17 cellular contexts compared by ENCODE assay signal in the genomic region with DNA sequence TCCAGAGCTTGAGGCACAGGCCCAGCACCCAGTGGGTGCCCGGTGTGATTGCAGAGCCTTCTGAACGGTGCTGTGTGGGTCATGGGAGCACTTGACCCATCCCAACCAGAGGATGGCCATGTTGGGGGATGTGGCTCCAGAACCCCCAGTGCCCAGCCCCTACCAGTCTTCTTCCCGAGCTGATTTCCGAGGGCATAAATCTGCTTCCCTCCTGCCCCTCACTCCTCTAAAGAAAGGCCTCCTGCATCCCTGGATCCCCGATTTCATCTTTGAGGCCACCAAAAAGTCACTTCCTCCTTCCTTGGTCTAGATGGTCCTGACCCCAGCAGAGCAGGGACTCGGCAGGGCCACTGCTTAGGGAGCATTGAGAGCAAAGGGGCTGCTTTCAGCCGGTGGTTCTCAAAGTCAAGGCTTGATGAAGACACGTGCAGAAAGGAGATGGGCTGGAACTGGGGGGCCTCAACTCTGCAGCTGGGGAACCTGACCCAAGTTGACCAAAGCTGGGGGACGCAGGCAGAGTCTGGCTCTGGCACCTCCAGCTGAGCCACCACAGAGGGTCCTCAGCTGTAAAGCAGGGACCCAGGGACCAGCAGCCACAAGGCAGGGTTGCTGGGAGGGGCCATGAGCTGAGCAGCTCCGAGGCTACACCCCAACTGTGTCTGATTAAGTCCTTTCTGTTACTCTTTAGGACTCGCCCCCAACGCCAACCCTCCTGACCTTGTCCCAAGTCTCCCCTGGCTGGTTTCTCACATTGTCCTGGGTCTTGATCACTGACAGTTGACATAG. TPM values are rescaled to one million over a fixed set of nuclear protein-coding genes. Genes with fewer than 3 reads are reported as not detected.
"Had no signal": no experiment of that assay in that cellular context is flagged by ENCODE, and none has a peak within 500 bp of the region (broad histone marks: within the 10 kb centered on the region; RNA-seq: fewer than 3 reads in every experiment).

No MANE protein-coding gene starts in this region.

- ATAC-seq: mucosa of descending colon; stimulated activated naive CD8-positive, alpha-beta T cell treated with anti-CD3 and anti-CD28 coated beads, Interleukin-15, Interleukin-2, amounts not matched to agents 100 U/mL and 50 U/mL, for 24 hours had no signal

- DNase-seq: activated CD4-positive, alpha-beta T cell treated with anti-CD3 and anti-CD28 coated beads for 1 hour; activated CD8-positive, alpha-beta memory T cell treated with anti-CD3 and anti-CD28 coated beads for 24 hours; activated CD8-positive, alpha-beta memory T cell treated with anti-CD3 and anti-CD28 coated beads, Interleukin-2, amount 50 U/mL, for 48 hours; activated gamma-delta T cell; activated T-cell treated with anti-CD3 and anti-CD28 coated beads, Interleukin-2, amount 50 U/mL, for 48 hours; erythroblast; foreskin melanocyte; left ventricle myocardium superior; naive B cell; retina; stimulated activated naive CD8-positive, alpha-beta T cell treated with anti-CD3 and anti-CD28 coated beads, Interleukin-15, Interleukin-2, amounts not matched to agents 100 U/mL and 50 U/mL, for 24 hours; SW 1271; T-helper 2 cell; transverse colon had no signal

RNA-seq across cellular contexts. Expression of a gene that starts 56.6 kb away (rescaled TPM):
- total RNA-seq: bronchial epithelial cell, kidney epithelial cell, left ventricle myocardium superior, mucosa of descending colon, transverse colon had no signal
